In the genomic region with DNA sequence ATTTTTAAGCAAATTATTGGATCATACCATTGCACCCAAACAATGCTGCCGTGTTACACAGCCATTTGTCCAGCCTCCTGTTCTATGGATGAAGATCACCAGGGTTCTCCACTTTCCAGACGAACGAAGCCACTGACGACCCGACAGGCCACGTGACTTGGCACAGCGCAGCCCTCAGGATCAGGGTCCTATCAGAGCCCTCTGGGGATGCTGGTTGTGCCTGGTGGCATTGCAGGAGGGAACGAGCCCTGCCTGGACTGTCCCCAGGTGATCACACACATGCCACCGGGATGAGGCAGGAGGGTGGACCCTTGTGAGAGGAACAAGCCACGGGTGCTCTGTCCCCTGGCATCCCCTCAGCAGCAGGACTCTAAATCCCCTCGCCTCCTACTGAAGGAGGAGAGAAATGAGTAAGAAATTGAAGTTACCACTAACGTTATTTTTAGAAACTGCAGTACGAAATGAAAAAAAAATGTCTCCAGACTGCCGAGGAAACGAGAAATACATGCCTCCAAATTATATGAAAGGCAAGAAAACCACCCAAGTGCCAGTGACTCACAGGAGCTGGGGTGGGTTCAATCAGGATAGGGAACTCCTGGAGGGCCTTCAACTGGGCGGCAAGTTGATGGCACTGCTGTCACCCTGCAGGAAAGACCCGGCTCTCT, we compare ENCODE assay signal across 15 cellular contexts.
"Had no signal": no experiment of that assay in that cellular context is flagged by ENCODE, and none has a peak within 500 bp of the region (broad histone marks: within the 10 kb centered on the region; RNA-seq: fewer than 3 reads in every experiment).

No MANE protein-coding gene starts in this region.

- H3K27me3 Mint-ChIP-seq: naive thymus-derived CD4-positive, alpha-beta T cell; stimulated activated naive CD8-positive, alpha-beta T cell treated with anti-CD3 and anti-CD28 coated beads, Interleukin-15, Interleukin-2, amounts not matched to agents 100 ng/mL and 50 ng/mL, for 24 hours had no signal

- H3K27ac Mint-ChIP-seq: activated naive CD8-positive, alpha-beta T cell treated with anti-CD3 and anti-CD28 coated beads, Interleukin-2, amount 10 ng/mL, durations not matched to agents 7 days and 5 days; progenitor cell of endocrine pancreas; stimulated activated naive CD8-positive, alpha-beta T cell treated with anti-CD3 and anti-CD28 coated beads, Interleukin-15, Interleukin-2, amounts not matched to agents 100 ng/mL and 50 ng/mL, for 24 hours; type B pancreatic cell had no signal

- H3K36me3 Mint-ChIP-seq: activated naive CD8-positive, alpha-beta T cell treated with anti-CD3 and anti-CD28 coated beads, Interleukin-2, amount 10 ng/mL, durations not matched to agents 7 days and 5 days; brain; naive thymus-derived CD4-positive, alpha-beta T cell; type B pancreatic cell had no signal

- H3K4me3 ChIP-seq: esophagus squamous epithelium, mucosa of descending colon, right atrium auricular region, suprapubic skin had no signal

- H3K9me3 Mint-ChIP-seq: activated naive CD8-positive, alpha-beta T cell treated with anti-CD3 and anti-CD28 coated beads, Interleukin-2, amount 10 ng/mL, durations not matched to agents 7 days and 5 days; naive thymus-derived CD4-positive, alpha-beta T cell; stimulated activated naive CD8-positive, alpha-beta T cell treated with anti-CD3 and anti-CD28 coated beads, Interleukin-15, Interleukin-2, amounts not matched to agents 100 ng/mL and 50 ng/mL, for 24 hours had no signal

- H3K36me3 ChIP-seq: esophagus squamous epithelium, right atrium auricular region, suprapubic skin had no signal

- H3K4me3 Mint-ChIP-seq: activated naive CD8-positive, alpha-beta T cell treated with anti-CD3 and anti-CD28 coated beads, Interleukin-2, amount 10 ng/mL, durations not matched to agents 7 days and 5 days; brain; naive thymus-derived CD4-positive, alpha-beta T cell; stimulated activated naive CD8-positive, alpha-beta T cell treated with anti-CD3 and anti-CD28 coated beads, Interleukin-15, Interleukin-2, amounts not matched to agents 100 ng/mL and 50 ng/mL, for 24 hours; type B pancreatic cell had no signal

- H3K9me3 ChIP-seq: esophagus squamous epithelium, mucosa of descending colon, suprapubic skin had no signal

- H3K27ac ChIP-seq: esophagus squamous epithelium, right atrium auricular region, suprapubic skin had no signal

- DNase-seq: activated CD4-positive, alpha-beta T cell treated with anti-CD3 and anti-CD28 coated beads, Interleukin-2, amount 50 U/mL, for 48 hours; activated naive CD4-positive, alpha-beta T cell; activated naive CD8-positive, alpha-beta T cell treated with anti-CD3 and anti-CD28 coated beads, Interleukin-2, amount 10 ng/mL, durations not matched to agents 7 days and 5 days; central memory CD4-positive, alpha-beta T cell; effector CD8-positive, alpha-beta T cell; esophagus squamous epithelium; mucosa of descending colon; naive thymus-derived CD4-positive, alpha-beta T cell; stimulated activated CD4-positive, alpha-beta T cell treated with anti-CD3 and anti-CD28 coated beads, Interleukin-4, amount 100 ng/mL, for 4 hours had no signal

- H3K27me3 ChIP-seq: right atrium auricular region had no signal

- ATAC-seq: mucosa of descending colon; naive thymus-derived CD4-positive, alpha-beta T cell had no signal
